In the genomic region with DNA sequence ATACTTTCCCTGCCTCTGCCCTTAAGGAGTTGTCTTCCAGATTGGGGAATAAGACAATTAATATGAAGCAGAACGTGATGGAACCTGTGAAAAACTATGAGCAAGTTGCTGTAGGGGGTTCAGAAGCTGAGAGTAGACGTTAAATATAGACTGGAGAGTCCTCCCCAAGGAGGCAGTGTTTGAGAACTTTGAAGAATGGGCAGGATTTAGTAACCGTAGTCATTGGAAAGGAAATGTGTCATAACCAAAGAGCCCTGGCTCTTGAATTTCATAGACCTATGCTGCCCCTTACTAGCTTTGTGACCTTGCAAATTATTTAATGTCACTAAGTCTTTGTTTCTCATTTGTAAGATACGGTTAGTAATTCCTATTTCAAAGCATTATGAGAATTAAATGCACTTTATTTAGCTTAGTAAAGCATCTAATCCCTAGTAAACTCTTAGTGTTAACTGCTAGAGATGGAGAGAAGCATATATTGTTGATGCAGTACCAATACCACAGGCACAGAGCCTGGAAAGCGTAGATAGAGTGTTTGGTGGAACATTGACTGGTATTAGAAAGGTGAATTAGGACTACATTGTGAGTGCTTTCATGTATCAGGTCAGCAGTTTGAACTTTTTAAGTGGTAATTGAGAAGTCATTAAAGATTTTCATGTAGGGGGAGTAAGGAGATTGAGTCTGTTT, we compare ENCODE assay signal across 8 cellular contexts. TPM values are rescaled to one million over a fixed set of nuclear protein-coding genes. Genes with fewer than 3 reads are reported as not detected.
A peak's percentile ranks its signal among the peaks of the same experiment; 100 is the strongest.
DNase-seq lines count a peak whose midpoint lies in the region; ATAC-seq and TF ChIP-seq lines count a peak whose summit lies in the region.

No MANE protein-coding gene starts in this region.

- H3K9me3 Mint-ChIP-seq in nephron progenitor cell = no peaks in the 10 kb centered on the region

- 65 to 66% methylated on average over 5 of the region's 5 CpGs for WGBS in gastroesophageal sphincter (ENCODE audit: low coverage in 1 of 2), 2 donors
- 48 to 52% methylated on average over 5 of the region's 5 CpGs for WGBS in upper lobe of left lung, 2 donors

- TF ChIP-seq EP300 in gastroesophageal sphincter (IDR thresholded peaks at IDR 0.05) = no peak
- TF ChIP-seq EP300 in upper lobe of left lung (IDR thresholded peaks at IDR 0.05) = no peak

- no peak for TF ChIP-seq POLR2A in gastroesophageal sphincter (IDR thresholded peaks at IDR 0.05)
- TF ChIP-seq POLR2A in upper lobe of left lung (IDR thresholded peaks at IDR 0.05) = no peak

- DNase-seq in cardiac muscle cell (ENCODE audit: low read depth in 1 of 2, low spot score in 1 of 2) = peak in 1 of 2 donors; percentile 35
- DNase-seq in cardiac septum (ENCODE audit: low spot score) = no peak
- DNase-seq in OCI-M1 (lab: John Stamatoyannopoulos, UW) = peak; percentile 34
- DNase-seq in upper lobe of left lung = no peak
- no peak for DNase-seq in nephron progenitor cell

- intact Hi-C loops in cardiac septum (cut with DNase I) = loop anchor here (5.0 kb wide), 2 partner anchors 56 to 59 kb away; a partner anchor contains a TSS

- no peaks in the 10 kb centered on the region for H3K36me3 ChIP-seq in cardiac muscle cell
- no peaks in the 10 kb centered on the region for H3K36me3 ChIP-seq in gastroesophageal sphincter
- H3K36me3 ChIP-seq in upper lobe of left lung = no peaks in the 10 kb centered on the region

- H3K27me3 ChIP-seq in cardiac muscle cell = no peaks in the 10 kb centered on the region
- H3K27me3 ChIP-seq in gastroesophageal sphincter = no peaks in the 10 kb centered on the region
- no peaks in the 10 kb centered on the region for H3K27me3 ChIP-seq in upper lobe of left lung

- H3K4me3 ChIP-seq in cardiac muscle cell = no peak overlapping the region
- no peak overlapping the region for H3K4me3 ChIP-seq in gastroesophageal sphincter
- H3K4me3 ChIP-seq in upper lobe of left lung = no peak overlapping the region

- peaks cover 31% of the 10 kb centered on the region for H3K4me1 ChIP-seq in cardiac muscle cell (ENCODE audit: low read depth)
- peaks cover 0 to 28% (median 15%) of the 10 kb centered on the region in 3 donors for H3K4me1 ChIP-seq in gastroesophageal sphincter
- H3K4me1 ChIP-seq in upper lobe of left lung = peaks cover 14 to 23% (median 16%) of the 10 kb centered on the region in 4 donors

- no peak overlapping the region for H3K4me3 Mint-ChIP-seq in nephron progenitor cell

- peaks cover 3% of the 10 kb centered on the region for H3K36me3 Mint-ChIP-seq in nephron progenitor cell (ENCODE audit: low read depth)

- H3K4me1 Mint-ChIP-seq in nephron progenitor cell = peaks cover 14% of the 10 kb centered on the region

- H3K27ac ChIP-seq in cardiac muscle cell = peak overlapping the region; percentile 3
- peak overlapping the region in 3 of 4 donors; percentile 29 to 38 (median 33) for H3K27ac ChIP-seq in gastroesophageal sphincter
- H3K27ac ChIP-seq in upper lobe of left lung = peak overlapping the region; percentile 13 to 24 (median 15)

- ATAC-seq in gastroesophageal sphincter = no peak
- ATAC-seq in upper lobe of left lung (ENCODE audit: low FRiP score in 2 of 2) = no peak
- no peak for ATAC-seq in HG03025 (IDR thresholded peaks at IDR 0.05; ENCODE audit: low FRiP score, unreplicated experiment)
- no peak for ATAC-seq in GM21515 (IDR thresholded peaks at IDR 0.05; ENCODE audit: unreplicated experiment)

- TF ChIP-seq CTCF in cardiac muscle cell (IDR thresholded peaks at IDR 0.05; ENCODE audit: low read depth, low read length) (no peak), gastroesophageal sphincter (IDR thresholded peaks at IDR 0.05) (no peak), upper lobe of left lung (IDR thresholded peaks at IDR 0.05) (no peak), nephron progenitor cell (IDR thresholded peaks at IDR 0.05) (no peak)

- H3K9me3 ChIP-seq in cardiac muscle cell (ENCODE audit: low read depth) (no peaks in the 10 kb centered on the region), gastroesophageal sphincter (no peaks in the 10 kb centered on the region), upper lobe of left lung (no peaks in the 10 kb centered on the region)

- no peak overlapping the region for H3K27ac Mint-ChIP-seq in nephron progenitor cell

- no peaks in the 10 kb centered on the region for H3K27me3 Mint-ChIP-seq in nephron progenitor cell (ENCODE audit: low read depth, poor library complexity)

RNA-seq across cellular contexts. Expression of a gene that starts 54.1 kb away (rescaled TPM):
- total RNA-seq in cardiac muscle cell (32.5 and 49.3 TPM in 2 replicates), cardiac septum (110 TPM), gastroesophageal sphincter (1,000 to 10,000 TPM in 3 of 4 donors, 100 to 1,000 TPM in 1; 702 to 1,904 (median 1,177) TPM), upper lobe of left lung (100 to 1,000 TPM in 3 of 6 donors, 10 to 100 TPM in 3; 39.8 to 222 (median 76.5) TPM)
- 13.8 and 14.8 TPM in 2 replicates for polyA plus RNA-seq in cardiac muscle cell

RNA-seq across cellular contexts. Expression of a gene that starts 56.7 kb away (rescaled TPM):
- total RNA-seq in cardiac muscle cell (10.3 and 18.3 TPM in 2 replicates), cardiac septum (13.4 TPM), gastroesophageal sphincter (10 to 100 TPM; 20.2 to 29.2 (median 25.1) TPM), upper lobe of left lung (10 to 100 TPM; 15.4 to 32.2 (median 18.9) TPM)
- polyA plus RNA-seq in cardiac muscle cell = 6.5 and 8.9 TPM in 2 replicates
